In genomic region chr10:27241640-27242472, GRCh38 we compare ENCODE assay signal across 8 cellular contexts. TPM values are rescaled to one million over a fixed set of nuclear protein-coding genes. Genes with fewer than 3 reads are reported as not detected.
DNase-seq lines count a peak whose midpoint lies in the region; ATAC-seq and TF ChIP-seq lines count a peak whose summit lies in the region.

No MANE protein-coding gene starts in this region.

- H3K4me1 ChIP-seq in GM23248 (ENCODE audit: insufficient read depth) (peaks cover 15% of the 10 kb centered on the region; the same call in 1 of the 2 replicates), Karpas-422 (ENCODE audit: low read length) (peaks cover 40% of the 10 kb centered on the region), fibroblast of lung (ENCODE audit: control insufficient read depth, extremely low read depth, insufficient read depth, low read length) (peaks cover 10% of the 10 kb centered on the region)

- ATAC-seq in natural killer cell = peak; percentile 76 to 88 (median 82)

- peak overlapping the region; percentile 90 for H2AFZ ChIP-seq in GM23248
- no peak overlapping the region for H2AFZ ChIP-seq in Karpas-422 (ENCODE audit: low read length)
- H2AFZ ChIP-seq in fibroblast of lung (ENCODE audit: low read length) = peak overlapping the region; percentile 89

- H3K4me2 ChIP-seq in GM23248 (ENCODE audit: unreplicated experiment) = peak overlapping the region; percentile 99
- H3K4me2 ChIP-seq in Karpas-422 (ENCODE audit: low read depth, low read length, poor library complexity, severe bottlenecking) = peak overlapping the region; percentile 88
- H3K4me2 ChIP-seq in fibroblast of lung (ENCODE audit: extremely low read depth, insufficient read depth, low read length) = peak overlapping the region; percentile 91

- H3K9me3 Mint-ChIP-seq in natural killer cell = no peaks in the 10 kb centered on the region

- peak overlapping the region; percentile 95 for H3K4me3 Mint-ChIP-seq in natural killer cell

- no peaks in the 10 kb centered on the region for H3K27me3 Mint-ChIP-seq in natural killer cell (ENCODE audit: low read depth in 2 of 2)

- H3K4me1 Mint-ChIP-seq in natural killer cell = peaks cover 41 to 44% of the 10 kb centered on the region in 2 donors

- peaks cover 19% of the 10 kb centered on the region for H3F3A ChIP-seq in GM23248 (ENCODE audit: insufficient read depth)

- intact Hi-C loops in natural killer cell (cut with micrococcal nuclease) = loop anchor here (1.0 to 5.0 kb wide), 3 partner anchors 87 to 1290 kb away; partner anchors contain the start of genes MASTL, RAB18 and WAC

- H3K36me3 Mint-ChIP-seq in natural killer cell = no peaks in the 10 kb centered on the region

- DNase-seq in EL = peak; percentile 96
- DNase-seq in GM23248 = peak; percentile 98
- peak; percentile 98 for DNase-seq in Karpas-422
- DNase-seq in RKO (ENCODE audit: low spot score) = peak; percentile 97
- DNase-seq in activated T-helper 1 cell treated with anti-CD3 and anti-CD28 coated beads, Interleukin-2, amount 50 U/mL, for 16 hours (ENCODE audit: low read depth in 1 of 2, low spot score in 1 of 2) = peak; percentile 74 to 80
- peak; percentile 93 to 95 for DNase-seq in fibroblast of lung (ENCODE audit: low read depth in 2 of 2)
- peak; percentile 86 for DNase-seq in natural killer cell
- DNase-seq in stimulated activated naive CD4-positive, alpha-beta T cell treated with Interleukin-2 at 50 U/mL for 16 hours (lab: John Stamatoyannopoulos, UW) = peak; percentile 80

- H3K36me3 ChIP-seq in GM23248 (ENCODE audit: low read depth) = no peaks in the 10 kb centered on the region
- H3K36me3 ChIP-seq in Karpas-422 (ENCODE audit: insufficient read depth, low read length) = no peaks in the 10 kb centered on the region
- H3K36me3 ChIP-seq in fibroblast of lung (ENCODE audit: control insufficient read depth, insufficient read depth, low read length) = no peaks in the 10 kb centered on the region

- H3K27ac Mint-ChIP-seq in natural killer cell = peak overlapping the region; percentile 98

- H3K9me3 ChIP-seq in GM23248 (ENCODE audit: low read depth) (no peaks in the 10 kb centered on the region), Karpas-422 (ENCODE audit: low read length) (no peaks in the 10 kb centered on the region), fibroblast of lung (ENCODE audit: control insufficient read depth, insufficient read depth, low read depth, low read length) (no peaks in the 10 kb centered on the region)

- peaks cover 27% of the 10 kb centered on the region for H3K79me2 ChIP-seq in GM23248 (ENCODE audit: insufficient read depth)
- H3K79me2 ChIP-seq in Karpas-422 (ENCODE audit: low read length) = peaks cover 39% of the 10 kb centered on the region
- H3K79me2 ChIP-seq in fibroblast of lung (ENCODE audit: control insufficient read depth, insufficient read depth, low read length) = peaks cover 10% of the 10 kb centered on the region

- TF ChIP-seq CTCF in fibroblast of lung (conservative IDR thresholded peaks at IDR 0.05 in 1 of 2, IDR thresholded peaks at IDR 0.05 in 1 of 2; ENCODE audit: low read depth in 1 of 2, low read length in 2 of 2) (peak; percentile 23 to 28), natural killer cell (IDR thresholded peaks at IDR 0.05) (peak; percentile 14)

- peak overlapping the region; percentile 79 for H3K27ac ChIP-seq in GM23248
- H3K27ac ChIP-seq in Karpas-422 (ENCODE audit: low read length) = peak overlapping the region; percentile 96
- H3K27ac ChIP-seq in fibroblast of lung (ENCODE audit: insufficient read depth, low read length) = peak overlapping the region; percentile 92

- in situ Hi-C loops in GM23248 (cut with MboI) = no loop called here

- 1 to 2% methylated on average over 58 to 59 of the region's 59 CpGs for WGBS in GM23248 (ENCODE audit: low coverage in 1 of 2, low lambda C conversion rate in 2 of 2, missing lambda C conversion rate in 2 of 2), 2 experiments

- H3K27me3 ChIP-seq in GM23248 (replicated peaks; ENCODE audit: insufficient read depth) = no peaks in the 10 kb centered on the region
- H3K27me3 ChIP-seq in Karpas-422 (ENCODE audit: low read length) = no peaks in the 10 kb centered on the region
- H3K27me3 ChIP-seq in fibroblast of lung (ENCODE audit: control insufficient read depth, insufficient read depth, low read length) = no peaks in the 10 kb centered on the region

- H4K20me1 ChIP-seq in GM23248 (ENCODE audit: insufficient read depth) (no peaks in the 10 kb centered on the region), Karpas-422 (ENCODE audit: insufficient read depth, low read depth, low read length) (no peaks in the 10 kb centered on the region), fibroblast of lung (ENCODE audit: control insufficient read depth, extremely low read depth, insufficient read depth, low read length) (no peaks in the 10 kb centered on the region)

- H3K4me3 ChIP-seq in GM23248 (peak overlapping the region; percentile 79), Karpas-422 (ENCODE audit: low read length) (peak overlapping the region; percentile 76), fibroblast of lung (replicated peaks in 1 of 4; ENCODE audit: control extremely low read depth in 1 of 4, insufficient read depth in 1 of 4, low read depth in 3 of 4, low read length in 4 of 4) (peak overlapping the region; percentile 70 to 92 (median 87))

- H3K9ac ChIP-seq in GM23248 = peak overlapping the region; percentile 81
- peak overlapping the region; percentile 84 for H3K9ac ChIP-seq in Karpas-422 (ENCODE audit: low read length)
- peak overlapping the region; percentile 78 for H3K9ac ChIP-seq in fibroblast of lung (ENCODE audit: insufficient read depth, low read length)

- H3K9me2 ChIP-seq in GM23248 (ENCODE audit: insufficient read depth) (no peaks in the 10 kb centered on the region), Karpas-422 (replicated peaks; ENCODE audit: insufficient read depth, low read length) (no peaks in the 10 kb centered on the region)

RNA-seq across cellular contexts. Expression of gene ACBD5, which starts 1.3 kb away (rescaled TPM):
- total RNA-seq in GM23248 (2014; rRNA removed; shearing (Covaris generic)) = 22.3 and 25.0 TPM in 2 replicates
- polyA plus RNA-seq in GM23248 (2016; fragmentation: Nextera tagmentation; extraction: Ambion mirVana) = 18.8 and 20.1 TPM in 2 replicates
- total RNA-seq in Karpas-422 (2014; rRNA removed; shearing (Covaris generic); ENCODE audit: low replicate concordance) = 18.3 and 18.4 TPM in 2 replicates
- 22.3 and 29.6 TPM in 2 replicates for total RNA-seq in fibroblast of lung
- 16.9 and 21.3 TPM in 2 replicates for polyA plus RNA-seq in fibroblast of lung
- 13.0 and 14.1 TPM in 2 replicates for polyA plus RNA-seq in fibroblast of lung (2012)
- 3.4 and 4.5 TPM in 2 replicates for polyA minus RNA-seq in fibroblast of lung (ENCODE audit: low replicate concordance)
- total RNA-seq in natural killer cell = 10 to 100 TPM; 38.2 to 58.8 (median 47.4) TPM

Comparison
In these comparisons a context has a peak if more than half of its experiments do, and no peak if none do; other contexts are left out.
1. Peak in every context shown above with its lines: DNase-seq, ATAC-seq, H3K4me3 ChIP-seq and H3K27ac ChIP-seq.